In the genomic region with DNA sequence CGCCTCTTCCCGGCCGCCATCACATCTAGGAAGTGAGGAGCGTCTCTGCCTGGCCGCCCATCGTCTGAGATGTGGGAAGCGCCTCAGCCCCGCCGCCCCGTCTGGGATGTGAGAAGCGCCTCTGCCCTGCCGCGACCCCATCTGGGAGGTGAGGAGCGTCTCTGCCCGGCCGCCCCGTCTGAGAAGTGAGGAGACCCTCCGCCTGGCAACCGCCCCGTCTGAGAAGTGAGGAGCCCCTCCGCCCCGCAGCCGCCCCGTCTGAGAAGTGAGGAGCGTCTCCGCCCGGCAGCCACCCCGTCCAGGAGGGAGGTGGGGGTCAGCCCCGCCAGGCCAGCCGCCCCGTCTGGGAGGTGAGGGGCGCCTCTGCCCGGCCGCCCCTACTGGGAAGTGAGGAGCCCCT, we compare ENCODE assay signal across 7 cellular contexts. TPM values are rescaled to one million over a fixed set of nuclear protein-coding genes. Genes with fewer than 3 reads are reported as not detected.
"Had no signal": no experiment of that assay in that cellular context is flagged by ENCODE, and none has a peak within 500 bp of the region (broad histone marks: within the 10 kb centered on the region; RNA-seq: fewer than 3 reads in every experiment).

No MANE protein-coding gene starts in this region.

RNA-seq across cellular contexts. Expression of a gene that starts 40.1 kb away (rescaled TPM):
- total RNA-seq: left cardiac atrium, left lobe of liver, lower leg skin, mesenteric fat pad, mononuclear cell had no signal
- polyA plus RNA-seq: immature natural killer cell, liver had no signal
